In the genomic region with DNA sequence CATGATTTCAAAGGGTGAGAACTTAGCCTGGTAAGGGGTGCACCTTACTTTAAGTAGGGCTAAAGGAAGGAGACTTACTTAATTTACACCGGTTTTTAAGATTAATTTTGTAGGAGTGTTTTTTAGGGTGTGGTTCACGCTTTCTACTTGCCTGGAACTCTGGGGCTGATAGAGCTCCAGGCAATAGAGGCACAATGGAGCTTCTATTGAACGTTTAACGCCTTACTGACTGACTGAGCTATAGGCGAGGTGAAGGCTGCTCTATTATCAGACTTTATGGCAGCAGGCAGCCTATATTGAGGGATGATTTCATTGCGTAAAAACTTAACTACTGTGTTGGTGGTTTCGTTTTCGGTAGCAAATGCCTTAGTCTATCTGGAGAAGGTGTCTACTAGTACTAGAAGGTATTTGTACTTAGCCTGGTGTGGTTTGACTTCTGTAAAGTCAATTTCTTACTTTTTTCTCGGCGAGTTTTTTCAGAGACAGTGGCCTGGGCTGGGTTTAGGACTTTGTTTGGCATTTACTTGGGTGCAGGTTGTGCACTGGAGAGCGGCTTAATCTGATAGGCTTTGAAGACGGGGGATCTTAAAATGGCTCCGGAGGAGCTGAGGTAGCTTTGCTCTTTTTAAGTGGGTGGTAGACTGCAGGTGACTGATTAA, we compare ENCODE assay signal across 8 cellular contexts.
A peak's percentile ranks its signal among the peaks of the same experiment; 100 is the strongest.
DNase-seq lines count a peak whose midpoint lies in the region; ATAC-seq and TF ChIP-seq lines count a peak whose summit lies in the region.
"Not testable (repeated sequence)": the region's sequence is repeated elsewhere in the genome, so short reads cannot be mapped to it uniquely, and the experiment has no call there.

No MANE protein-coding gene starts in this region.

- H3K27me3 Mint-ChIP-seq in activated CD8-positive, alpha-beta memory T cell treated with anti-CD3 and anti-CD28 coated beads, Interleukin-2, amount 10 ng/mL, durations not matched to agents 7 days and 5 days = peaks cover 23% of the 10 kb centered on the region

- H2AFZ ChIP-seq in parathyroid adenoma = peak overlapping the region; percentile 46

- peak overlapping the region in 1 of 2 donors; percentile 9 for H3K9ac ChIP-seq in colonic mucosa (ENCODE audit: low read depth in 2 of 2, low read length in 2 of 2)
- H3K9ac ChIP-seq in parathyroid adenoma = not testable (repeated sequence)

- POLR2A ChIA-PET in HEK293 (lab: Yijun Ruan, JAX) = not testable (repeated sequence)

- H3K36me3 ChIP-seq in HEK293 (ENCODE audit: control insufficient read depth in 2 of 2, insufficient read depth in 1 of 2, low read length in 2 of 2); colonic mucosa; parathyroid adenoma (ENCODE audit: control insufficient read depth, insufficient read depth, low read length); vagina: not testable (repeated sequence)

- not testable (repeated sequence) for TF ChIP-seq CTCF in HEK293 (tag by site-specific recombination; IDR thresholded peaks at IDR 0.05); colonic mucosa (IDR thresholded peaks at IDR 0.05); parathyroid adenoma (IDR thresholded peaks at IDR 0.05); vagina (IDR thresholded peaks at IDR 0.05)

- TF ChIP-seq POLR2A in vagina (IDR thresholded peaks at IDR 0.05) = not testable (repeated sequence)

- H3K36me3 Mint-ChIP-seq in activated CD8-positive, alpha-beta memory T cell treated with anti-CD3 and anti-CD28 coated beads, Interleukin-2, amount 10 ng/mL, durations not matched to agents 7 days and 5 days; activated naive CD4-positive, alpha-beta T cell treated with anti-CD3 and anti-CD28 coated beads, Interleukin-2, amount 50 U/mL, for 72 hours: not testable (repeated sequence)

- not testable (repeated sequence) for H3K4me1 ChIP-seq in HEK293 (ENCODE audit: control insufficient read depth, insufficient read depth, low read length); colonic mucosa; parathyroid adenoma; vagina

- peak overlapping the region; percentile 71 for H3K4me3 Mint-ChIP-seq in activated CD8-positive, alpha-beta memory T cell treated with anti-CD3 and anti-CD28 coated beads, Interleukin-2, amount 10 ng/mL, durations not matched to agents 7 days and 5 days

- H3K79me2 ChIP-seq in parathyroid adenoma = not testable (repeated sequence)

- H3K4me1 Mint-ChIP-seq in activated CD8-positive, alpha-beta memory T cell treated with anti-CD3 and anti-CD28 coated beads, Interleukin-2, amount 10 ng/mL, durations not matched to agents 7 days and 5 days = peaks cover 12% of the 10 kb centered on the region

- DNase-seq in SW480 (ENCODE audit: low spot score) (peak; percentile 35), colonic mucosa (peak; percentile 35)
- not testable (repeated sequence) for DNase-seq in activated CD8-positive, alpha-beta memory T cell treated with anti-CD3 and anti-CD28 coated beads, Interleukin-2, amount 10 ng/mL, durations not matched to agents 7 days and 5 days; activated naive CD4-positive, alpha-beta T cell treated with anti-CD3 and anti-CD28 coated beads, Interleukin-2, amount 50 U/mL, for 72 hours (ENCODE audit: low spot score in 2 of 2); left colon; vagina (ENCODE audit: extremely low spot score in 2 of 2)

- H3K4me3 ChIP-seq in HEK293 (ENCODE audit: low read depth, low read length) = not testable (repeated sequence)
- peak overlapping the region; percentile 21 for H3K4me3 ChIP-seq in colonic mucosa
- peak overlapping the region; percentile 16 for H3K4me3 ChIP-seq in parathyroid adenoma (ENCODE audit: low read depth, low read length)
- H3K4me3 ChIP-seq in vagina = peak overlapping the region in 1 of 2 donors; percentile 16

- H3K27me3 ChIP-seq in colonic mucosa; parathyroid adenoma (ENCODE audit: control insufficient read depth, insufficient read depth, low read length); vagina: not testable (repeated sequence)

- H3K9me3 Mint-ChIP-seq in activated CD8-positive, alpha-beta memory T cell treated with anti-CD3 and anti-CD28 coated beads, Interleukin-2, amount 10 ng/mL, durations not matched to agents 7 days and 5 days (ENCODE audit: low read depth); activated naive CD4-positive, alpha-beta T cell treated with anti-CD3 and anti-CD28 coated beads, Interleukin-2, amount 50 U/mL, for 72 hours: not testable (repeated sequence)

- not testable (repeated sequence) for H3K9me3 ChIP-seq in HEK293 (ENCODE audit: control insufficient read depth, insufficient read depth, low read depth, low read length); colonic mucosa; parathyroid adenoma (ENCODE audit: control insufficient read depth, low read length); vagina

- H3K27ac Mint-ChIP-seq in activated CD8-positive, alpha-beta memory T cell treated with anti-CD3 and anti-CD28 coated beads, Interleukin-2, amount 10 ng/mL, durations not matched to agents 7 days and 5 days = peak overlapping the region; percentile 88
- peak overlapping the region; percentile 31 to 81 for H3K27ac Mint-ChIP-seq in activated naive CD4-positive, alpha-beta T cell treated with anti-CD3 and anti-CD28 coated beads, Interleukin-2, amount 50 U/mL, for 72 hours

- CTCF ChIA-PET in HEK293 (lab: Yijun Ruan, JAX); activated CD8-positive, alpha-beta memory T cell treated with anti-CD3 and anti-CD28 coated beads, Interleukin-2, amount 10 ng/mL, durations not matched to agents 7 days and 5 days (lab: Charles Lee): not testable (repeated sequence)

- not testable (repeated sequence) for H3K27ac ChIP-seq in HEK293 (ENCODE audit: extremely low read depth, low read depth, low read length)
- H3K27ac ChIP-seq in colonic mucosa (peak overlapping the region; percentile 81), parathyroid adenoma (peak overlapping the region; percentile 61), vagina (peak overlapping the region; percentile 44)

- intact Hi-C loops in colonic mucosa (cut with DNase I); left colon (cut with DNase I, micrococcal nuclease); vagina (cut with DNase I): not testable (repeated sequence)

- ATAC-seq in activated CD8-positive, alpha-beta memory T cell treated with anti-CD3 and anti-CD28 coated beads, Interleukin-2, amount 10 ng/mL, durations not matched to agents 7 days and 5 days; activated naive CD4-positive, alpha-beta T cell treated with anti-CD3 and anti-CD28 coated beads, Interleukin-2, amount 50 U/mL, for 72 hours: not testable (repeated sequence)
- ATAC-seq in left colon = peak; percentile 76

- H3K4me2 ChIP-seq in parathyroid adenoma (ENCODE audit: low read length) = not testable (repeated sequence)

TF ChIP-seq in HEK293, 187 proteins besides CTCF, POLR2A, EP300 and RAD21:
- peak; percentile 84 for TF ChIP-seq OSR2 (tag by site-specific recombination; IDR thresholded peaks at IDR 0.05)
- peak; percentile 73; the same call in 1 of the 2 replicates for TF ChIP-seq ZNF335 (tag by site-specific recombination; conservative IDR thresholded peaks at IDR 0.05)
